Comparison of ENCODE assay signal across 8 cellular contexts in the genomic region with DNA sequence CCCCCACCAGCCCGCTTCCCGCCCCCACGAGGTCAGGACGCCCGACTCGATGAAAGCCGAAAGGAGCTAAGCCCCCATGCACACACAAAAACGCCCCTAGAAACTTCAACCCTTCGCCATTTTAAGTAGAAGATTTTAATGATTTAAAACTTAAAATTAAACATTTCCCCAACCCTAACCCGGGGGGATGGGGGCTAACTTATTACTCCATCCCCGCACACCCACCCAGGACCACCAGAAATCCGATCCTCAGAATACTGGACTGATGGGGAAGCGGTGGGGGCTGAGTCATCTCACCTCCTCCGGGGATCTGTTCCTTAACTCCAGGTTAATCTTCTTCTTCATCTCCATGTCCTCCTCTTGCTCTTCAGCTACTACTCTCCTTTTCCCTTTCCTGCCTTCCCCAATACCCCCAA. TPM values are rescaled to one million over a fixed set of nuclear protein-coding genes. Genes with fewer than 3 reads are reported as not detected.
DNase-seq lines count a peak whose midpoint lies in the region; ATAC-seq, FAIRE-seq and TF ChIP-seq lines count a peak whose summit lies in the region.

No MANE protein-coding gene starts in this region.

- no peak for TF ChIP-seq EP300 in A549 (IDR thresholded peaks at IDR 0.05)

- CTCF ChIA-PET in A549 (lab: Yijun Ruan, JAX) = interaction anchor here (0.7 kb wide), 1 partner anchor 1132 kb away, joined by 3 read pairs; no protein-coding TSS in a partner anchor
- CTCF ChIA-PET in GM10248 (lab: Yijun Ruan, JAX) = interaction anchor here (1.5 kb wide), 1 partner anchor 19 kb away, joined by 3 read pairs; no protein-coding TSS in a partner anchor

- H3K4me2 ChIP-seq in A549 = peak overlapping the region; percentile 89

- TF ChIP-seq CTCF in A549 (IDR thresholded peaks at IDR 0.05) (no peak; the same call in 2 of the 3 replicates), GM10248 (IDR thresholded peaks at IDR 0.05; ENCODE audit: control extremely low read depth, extremely low read depth, low read depth, missing control alignments) (peak; percentile 17), fibroblast of pulmonary artery (IDR thresholded peaks at IDR 0.05; ENCODE audit: low read length, missing control alignments) (no peak)

- peak in 1 of 2 experiments; percentile 2; a peak in 2 of 6 replicates for ATAC-seq in A549
- no peak for ATAC-seq in HG03025 (IDR thresholded peaks at IDR 0.05; ENCODE audit: low FRiP score, unreplicated experiment)

- no peak for TF ChIP-seq RAD21 in A549 (conservative IDR thresholded peaks at IDR 0.05 in 1 of 2, IDR thresholded peaks at IDR 0.05 in 1 of 2)

- POLR2A ChIA-PET in A549 (lab: Yijun Ruan, JAX) = interaction anchor here (0.6 to 1.0 kb wide), 4 partner anchors 11 to 394 kb away, joined by 3 read pairs; a partner anchor contains a TSS
- POLR2A ChIA-PET in GM10248 (lab: Yijun Ruan, JAX) = interaction anchor here (0.6 kb wide), 1 partner anchor 243 kb away, joined by 5 read pairs; no protein-coding TSS in a partner anchor

- peak overlapping the region; percentile 77 for H3K4me3 ChIP-seq in A549
- peak overlapping the region; percentile 82 for H3K4me3 ChIP-seq in fibroblast of pulmonary artery (replicated peaks; ENCODE audit: low read depth, low read length)

- no peak for TF ChIP-seq POLR2A in A549 (IDR thresholded peaks at IDR 0.05; ENCODE audit: low read length)

- H3K27ac ChIP-seq in A549 = peak overlapping the region; percentile 87 to 98

- no peaks in the 10 kb centered on the region for H3K9me3 ChIP-seq in A549

- FAIRE-seq in A549 (lab: Jason Lieb, UNC) = no peak

- peak in 1 of 2 experiments; percentile 47 for DNase-seq in A549 (ENCODE audit: low read depth in 1 of 2, low spot score in 1 of 2)
- DNase-seq in GM10248 (ENCODE audit: extremely low spot score) = no peak
- DNase-seq in T-helper 22 cell (ENCODE audit: low read depth) = peak; percentile 9
- DNase-seq in fibroblast of pulmonary artery (ENCODE audit: low read depth) = no peak
- DNase-seq in renal cortical epithelial cell (ENCODE audit: low read depth) = peak; percentile 10
- no peak for DNase-seq in pons (ENCODE audit: low spot score)
- DNase-seq in GM19238 (ENCODE audit: insufficient read length, low spot score) = no peak

- peaks cover 15% of the 10 kb centered on the region for H3K4me1 ChIP-seq in A549

- WGBS in A549 (ENCODE audit: missing lambda C conversion rate) = 0% methylated on average over 14 of the region's 14 CpGs

TF ChIP-seq in A549, 52 proteins besides CTCF, POLR2A, EP300 and RAD21:
- TF ChIP-seq BHLHE40 (IDR thresholded peaks at IDR 0.05; ENCODE audit: low read depth, low read length) (no peak), GATA3 (IDR thresholded peaks at IDR 0.05; ENCODE audit: borderline replicate concordance) (no peak), HOXB5 (CRISPR knock-in tag; IDR thresholded peaks at IDR 0.05) (no peak), JUNB (IDR thresholded peaks at IDR 0.05) (no peak), ESRRA (IDR thresholded peaks at IDR 0.05; ENCODE audit: borderline replicate concordance, low read length) (no peak), RNF2 (IDR thresholded peaks at IDR 0.05; ENCODE audit: borderline replicate concordance, low read depth) (no peak)
- TF ChIP-seq, protein P1, sequence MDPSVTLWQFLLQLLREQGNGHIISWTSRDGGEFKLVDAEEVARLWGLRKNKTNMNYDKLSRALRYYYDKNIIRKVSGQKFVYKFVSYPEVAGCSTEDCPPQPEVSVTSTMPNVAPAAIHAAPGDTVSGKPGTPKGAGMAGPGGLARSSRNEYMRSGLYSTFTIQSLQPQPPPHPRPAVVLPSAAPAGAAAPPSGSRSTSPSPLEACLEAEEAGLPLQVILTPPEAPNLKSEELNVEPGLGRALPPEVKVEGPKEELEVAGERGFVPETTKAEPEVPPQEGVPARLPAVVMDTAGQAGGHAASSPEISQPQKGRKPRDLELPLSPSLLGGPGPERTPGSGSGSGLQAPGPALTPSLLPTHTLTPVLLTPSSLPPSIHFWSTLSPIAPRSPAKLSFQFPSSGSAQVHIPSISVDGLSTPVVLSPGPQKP (IDR thresholded peaks at IDR 0.05; ENCODE audit: low read depth, low read length) = no peak

RNA-seq across cellular contexts. Expression of a gene that starts 0.5 kb away (rescaled TPM):
- polyA plus RNA-seq in A549 (2011; rRNA removed) (31.7 and 60.0 TPM in 2 replicates), A549 (2017; fragmentation: RNase III; extraction: RNeasy Plus Mini Kit Qiagen cat#74134 plus additional on column Dnase treatment) (109 to 128 TPM (median 115 TPM) in 3 replicates)
- 12.2 and 12.5 TPM in 2 replicates for polyA plus RNA-seq in A549 (2012; cell fraction: cytosol; rRNA removed)
- polyA plus RNA-seq in A549 (2012; cell fraction: nucleus; rRNA removed) = 2.2 and 5.2 TPM in 2 replicates
- polyA minus RNA-seq in A549 (2011; rRNA and poly(A)+ RNA removed) = 18.6 and 22.1 TPM in 2 replicates
- 23.6 and 28.3 TPM in 2 replicates for total RNA-seq in renal cortical epithelial cell

RNA-seq across cellular contexts. Expression of a gene that starts 22.1 kb away (rescaled TPM):
- polyA plus RNA-seq in A549 (2011; rRNA removed) = not detected in 2 replicates
- polyA plus RNA-seq in A549 (2012; cell fraction: cytosol; rRNA removed) = not detected in 2 replicates
- polyA plus RNA-seq in A549 (2012; cell fraction: nucleus; rRNA removed) = not detected in 2 replicates
- not detected in 3 replicates for polyA plus RNA-seq in A549 (2017; fragmentation: RNase III; extraction: RNeasy Plus Mini Kit Qiagen cat#74134 plus additional on column Dnase treatment)
- polyA minus RNA-seq in A549 (2011; rRNA and poly(A)+ RNA removed) = not detected in 2 replicates
- not detected in 2 replicates for total RNA-seq in renal cortical epithelial cell

RNA-seq across cellular contexts. Expression of a gene that starts 33.4 kb away (rescaled TPM):
- polyA plus RNA-seq in A549 (2011; rRNA removed) = 118 and 119 TPM in 2 replicates
- 113 and 155 TPM in 2 replicates for polyA plus RNA-seq in A549 (2012; cell fraction: cytosol; rRNA removed)
- 79.0 and 114 TPM in 2 replicates for polyA plus RNA-seq in A549 (2012; cell fraction: nucleus; rRNA removed)
- polyA plus RNA-seq in A549 (2017; fragmentation: RNase III; extraction: RNeasy Plus Mini Kit Qiagen cat#74134 plus additional on column Dnase treatment) = 99.4 to 111 TPM (median 109 TPM) in 3 replicates
- 121 and 133 TPM in 2 replicates for polyA minus RNA-seq in A549 (2011; rRNA and poly(A)+ RNA removed)
- total RNA-seq in renal cortical epithelial cell = 70.0 and 126 TPM in 2 replicates

RNA-seq across cellular contexts. Expression of a gene that starts 37.1 kb away (rescaled TPM):
- polyA plus RNA-seq in A549 (2011; rRNA removed) (0.16 and 0.19 TPM in 2 replicates), A549 (2017; fragmentation: RNase III; extraction: RNeasy Plus Mini Kit Qiagen cat#74134 plus additional on column Dnase treatment) (0.12 to 0.21 TPM (median 0.12 TPM) in 3 replicates)
- polyA plus RNA-seq in A549 (2012; cell fraction: cytosol; rRNA removed) = 0.11 and 0.14 TPM in 2 replicates
- 0.06 and 0.10 TPM in 2 replicates for polyA plus RNA-seq in A549 (2012; cell fraction: nucleus; rRNA removed)
- polyA minus RNA-seq in A549 (2011; rRNA and poly(A)+ RNA removed) = not detected in 2 replicates
- 1.9 and 2.1 TPM in 2 replicates for total RNA-seq in renal cortical epithelial cell

RNA-seq across cellular contexts. Expression of a gene that starts 46.9 kb away (rescaled TPM):
- polyA plus RNA-seq in A549 (2011; rRNA removed) = 1.3 and 1.4 TPM in 2 replicates
- 0.49 and 0.66 TPM in 2 replicates for polyA plus RNA-seq in A549 (2012; cell fraction: cytosol; rRNA removed)
- polyA plus RNA-seq in A549 (2012; cell fraction: nucleus; rRNA removed) = 0.85 and 2.1 TPM in 2 replicates
- polyA plus RNA-seq in A549 (2017; fragmentation: RNase III; extraction: RNeasy Plus Mini Kit Qiagen cat#74134 plus additional on column Dnase treatment) = 0.28 to 0.59 TPM (median 0.48 TPM) in 3 replicates
- polyA minus RNA-seq in A549 (2011; rRNA and poly(A)+ RNA removed) = 1.4 and 1.8 TPM in 2 replicates
- 2.4 and 3.6 TPM in 2 replicates for total RNA-seq in renal cortical epithelial cell

Comparison
In these comparisons a context has a peak if more than half of its experiments do, and no peak if none do; other contexts are left out.
1. DNase-seq: peak in T-helper 22 cell (single experiment) and renal cortical epithelial cell (single experiment); none in GM10248 (single experiment), fibroblast of pulmonary artery (single experiment), pons (single experiment) and GM19238 (single experiment).